In the genomic region with DNA sequence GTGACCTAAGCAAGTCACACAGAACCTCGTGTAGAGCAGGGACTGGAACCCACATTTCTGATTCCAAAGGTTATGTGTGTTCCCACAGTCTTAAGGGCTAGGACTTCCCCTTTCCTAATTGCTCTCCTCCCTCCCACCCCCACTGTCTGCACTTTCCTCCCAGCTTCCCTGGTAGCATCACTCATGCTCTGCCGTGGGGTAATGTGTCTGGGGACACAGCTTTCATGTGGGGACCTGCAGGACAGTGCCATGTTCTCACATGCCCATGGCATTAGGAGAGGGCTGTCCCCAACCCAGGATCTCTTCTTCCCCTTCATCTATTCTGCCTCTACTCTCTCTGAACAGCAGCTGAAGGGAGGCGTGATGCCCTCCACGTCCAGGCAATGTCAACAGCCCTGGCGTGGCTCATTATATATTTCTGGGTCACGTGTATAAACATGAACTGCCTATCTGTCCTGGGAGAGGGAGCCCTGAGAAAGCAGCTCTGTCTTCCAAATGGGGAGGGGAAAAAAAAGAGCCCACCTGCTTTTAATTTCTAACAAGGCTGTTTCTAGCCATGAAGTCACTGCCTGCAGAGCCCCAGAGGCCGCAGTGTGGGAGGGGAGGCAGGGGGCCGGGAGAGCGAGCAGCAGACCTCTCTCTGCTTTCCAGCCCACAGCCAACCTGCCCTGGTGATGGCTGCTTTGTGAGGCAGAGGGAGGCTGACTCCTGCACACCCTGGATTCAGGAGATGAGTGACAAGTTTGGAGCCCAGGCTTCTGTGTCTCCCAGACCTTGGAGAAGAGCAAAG, we compare ENCODE assay signal across 27 cellular contexts.
DNase-seq lines count a peak whose midpoint lies in the region; ATAC-seq and TF ChIP-seq lines count a peak whose summit lies in the region.
"Had no signal": no experiment of that assay in that cellular context is flagged by ENCODE, and none has a peak within 500 bp of the region (broad histone marks: within the 10 kb centered on the region; RNA-seq: fewer than 3 reads in every experiment).

No MANE protein-coding gene starts in this region.

- peak; percentile 17 for ATAC-seq in Right ventricle myocardium inferior
- ATAC-seq in SK-N-SH treated with all-trans-retinoic acid at 6 μM for 48 hours, result peak; percentile 57
- ATAC-seq in GM19395 (IDR thresholded peaks at IDR 0.05; ENCODE audit: unreplicated experiment), result no peak
- ATAC-seq: activated T-cell treated with anti-CD3 and anti-CD28 coated beads, Interleukin-2, amount 50 U/mL, for 4 hours; gastrocnemius medialis; psoas muscle; stimulated activated memory B cell treated with anti-CD40 and anti-IgM and Interleukin-4, amounts not matched to agents 10 μg/mL and 1 μg/mL and 100 μg/mL, for 72 hours had no signal

- intact Hi-C loops in Right ventricle myocardium inferior (cut with DNase I) (no loop called here), left ventricle myocardium inferior (cut with micrococcal nuclease) (no loop called here)

- H3K27ac Mint-ChIP-seq in type B pancreatic cell, result peak overlapping the region; percentile 39
- H3K27ac Mint-ChIP-seq: stimulated activated memory B cell treated with anti-CD40 and anti-IgM and Interleukin-4, amounts not matched to agents 10 μg/mL and 1 μg/mL and 100 μg/mL, for 72 hours had no signal

- DNase-seq in Right ventricle myocardium inferior (ENCODE audit: missing footprints), result no peak
- no peak for DNase-seq in left ventricle myocardium inferior
- DNase-seq in left kidney (ENCODE audit: low read depth, low spot score), result peak; percentile 52
- DNase-seq in type B pancreatic cell (ENCODE audit: extremely low spot score, unreplicated experiment), result no peak
- DNase-seq in HCEC 1CT, result no peak
- DNase-seq: activated CD4-positive, alpha-beta T cell treated with anti-CD3 and anti-CD28 coated beads for 48 hours; activated naive CD4-positive, alpha-beta T cell treated with Interleukin-2 at 50 U/mL for 16 hours; activated T-cell treated with anti-CD3 and anti-CD28 coated beads, Interleukin-2, amount 50 U/mL, for 4 hours; amniotic stem cell; Calu3; cortex of kidney; EL; esophagus squamous epithelium; gastrocnemius medialis; H7; lower lobe of right lung; NCI-H1048; NCI-H2081; psoas muscle; stimulated activated CD4-positive, alpha-beta T cell treated with anti-CD3 and anti-CD28 coated beads, Interleukin-4, amount 100 ng/mL, for 1 hour; uterus had no signal

- H3K4me1 ChIP-seq in left ventricle myocardium inferior, result peaks cover 13% of the 10 kb centered on the region
- H3K4me1 ChIP-seq: esophagus squamous epithelium, gastrocnemius medialis, lower lobe of right lung, psoas muscle, uterus had no signal

- no peak overlapping the region for H3K27ac ChIP-seq in left ventricle myocardium inferior (replicated peaks)
- H3K27ac ChIP-seq: C4-2B, esophagus squamous epithelium, gastrocnemius medialis, lower lobe of right lung, psoas muscle, SK-N-MC, suprapubic skin, uterus had no signal

- H3K36me3 Mint-ChIP-seq in type B pancreatic cell, result peaks cover 3% of the 10 kb centered on the region
- H3K36me3 Mint-ChIP-seq: stimulated activated memory B cell treated with anti-CD40 and anti-IgM and Interleukin-4, amounts not matched to agents 10 μg/mL and 1 μg/mL and 100 μg/mL, for 72 hours had no signal

- no peaks in the 10 kb centered on the region for H3K27me3 ChIP-seq in left ventricle myocardium inferior (ENCODE audit: low read depth)
- H3K27me3 ChIP-seq: gastrocnemius medialis, suprapubic skin, uterus had no signal

- H3K4me3 Mint-ChIP-seq in type B pancreatic cell, result no peak overlapping the region
- H3K4me3 Mint-ChIP-seq: activated T-cell treated with anti-CD3 and anti-CD28 coated beads, Interleukin-2, amount 50 U/mL, for 4 hours; stimulated activated memory B cell treated with anti-CD40 and anti-IgM and Interleukin-4, amounts not matched to agents 10 μg/mL and 1 μg/mL and 100 μg/mL, for 72 hours had no signal

- H3K9me3 Mint-ChIP-seq in type B pancreatic cell, result no peaks in the 10 kb centered on the region
- H3K9me3 Mint-ChIP-seq: activated T-cell treated with anti-CD3 and anti-CD28 coated beads, Interleukin-2, amount 50 U/mL, for 4 hours; stimulated activated memory B cell treated with anti-CD40 and anti-IgM and Interleukin-4, amounts not matched to agents 10 μg/mL and 1 μg/mL and 100 μg/mL, for 72 hours had no signal

- no peaks in the 10 kb centered on the region for H3K36me3 ChIP-seq in left ventricle myocardium inferior
- H3K36me3 ChIP-seq: esophagus squamous epithelium, gastrocnemius medialis, lower lobe of right lung, suprapubic skin, uterus had no signal

- no peaks in the 10 kb centered on the region for H3K9me3 ChIP-seq in left ventricle myocardium inferior (replicated peaks)
- H3K9me3 ChIP-seq: esophagus squamous epithelium, gastrocnemius medialis, lower lobe of right lung, psoas muscle, suprapubic skin, uterus had no signal

- peaks cover 17% of the 10 kb centered on the region for H3K27me3 Mint-ChIP-seq in type B pancreatic cell

- peaks cover 10% of the 10 kb centered on the region for H3K4me1 Mint-ChIP-seq in type B pancreatic cell (ENCODE audit: unreplicated experiment)
- H3K4me1 Mint-ChIP-seq: stimulated activated memory B cell treated with anti-CD40 and anti-IgM and Interleukin-4, amounts not matched to agents 10 μg/mL and 1 μg/mL and 100 μg/mL, for 72 hours had no signal

- no peak overlapping the region for H3K4me3 ChIP-seq in left ventricle myocardium inferior
- H3K4me3 ChIP-seq: esophagus squamous epithelium, gastrocnemius medialis, lower lobe of right lung, psoas muscle, SK-N-MC, suprapubic skin, uterus had no signal

- TF ChIP-seq CTCF in left ventricle myocardium inferior (IDR thresholded peaks at IDR 0.05; ENCODE audit: borderline replicate concordance) (no peak), type B pancreatic cell (conservative IDR thresholded peaks at IDR 0.05) (no peak)

TF ChIP-seq in SK-N-SH treated with all-trans-retinoic acid at 6 μM for 48 hours, 23 proteins besides CTCF, POLR2A, EP300 and RAD21:
- 0 out of 2 replicates have a peak, but pooled peaks have one; percentile 22 for TF ChIP-seq TCF4 (CRISPR knock-in tag; IDR thresholded peaks at IDR 0.05; ENCODE audit: borderline replicate concordance)
- TF ChIP-seq, protein P1, sequence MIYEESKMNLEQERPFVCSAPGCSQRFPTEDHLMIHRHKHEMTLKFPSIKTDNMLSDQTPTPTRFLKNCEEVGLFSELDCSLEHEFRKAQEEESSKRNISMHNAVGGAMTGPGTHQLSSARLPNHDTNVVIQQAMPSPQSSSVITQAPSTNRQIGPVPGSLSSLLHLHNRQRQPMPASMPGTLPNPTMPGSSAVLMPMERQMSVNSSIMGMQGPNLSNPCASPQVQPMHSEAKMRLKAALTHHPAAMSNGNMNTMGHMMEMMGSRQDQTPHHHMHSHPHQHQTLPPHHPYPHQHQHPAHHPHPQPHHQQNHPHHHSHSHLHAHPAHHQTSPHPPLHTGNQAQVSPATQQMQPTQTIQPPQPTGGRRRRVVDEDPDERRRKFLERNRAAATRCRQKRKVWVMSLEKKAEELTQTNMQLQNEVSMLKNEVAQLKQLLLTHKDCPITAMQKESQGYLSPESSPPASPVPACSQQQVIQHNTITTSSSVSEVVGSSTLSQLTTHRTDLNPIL (CRISPR knock-in tag; IDR thresholded peaks at IDR 0.05; ENCODE audit: low read depth), result no peak
- TF ChIP-seq ZNF70 (CRISPR knock-in tag; IDR thresholded peaks at IDR 0.05), result peak; percentile 49; the same call in 1 of the 2 replicates
TF ChIP-seq in SK-N-SH treated with all-trans-retinoic acid at 6 μM for 48 hours: peak in this region for 2.
